Comparison of ENCODE assay signal across 1 cellular context in the genomic region with DNA sequence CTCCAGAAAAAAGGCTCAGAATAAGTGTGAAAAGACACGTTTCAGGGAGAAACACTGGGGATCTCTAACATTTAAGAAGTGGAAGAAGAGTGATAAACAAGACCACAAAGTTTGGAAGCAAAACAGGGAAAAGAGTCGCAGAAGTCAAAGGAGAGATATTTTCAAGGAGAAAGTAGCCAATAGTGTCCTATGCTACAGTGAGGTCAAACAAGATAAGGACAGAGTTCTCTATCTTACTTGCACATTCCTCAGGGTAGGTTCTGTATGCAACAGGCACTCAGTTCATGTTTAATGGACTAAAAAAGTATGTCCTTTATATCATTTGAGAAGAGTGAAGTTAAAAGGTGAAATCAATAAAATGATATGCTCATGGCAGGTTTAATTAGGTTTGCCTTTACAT.
TF ChIP-seq lines count a peak whose summit lies in the region.

No MANE protein-coding gene starts in this region.

TF ChIP-seq in K562, 482 proteins besides CTCF, POLR2A, EP300 and RAD21 (continued from another document):
- TF ChIP-seq TOE1 (IDR thresholded peaks at IDR 0.05; ENCODE audit: borderline replicate concordance) (0 out of 2 replicates have a peak, but pooled peaks have one; percentile 32), TOE1 (CRISPR knock-in tag; IDR thresholded peaks at IDR 0.05; ENCODE audit: borderline replicate concordance, low read depth) (no peak), RBM15 (IDR thresholded peaks at IDR 0.05; ENCODE audit: insufficient read depth, low read length) (no peak), HDAC1 (IDR thresholded peaks at IDR 0.05) (peak in 1 of 2 experiments; percentile 57; a peak in 1 of 4 replicates), TARDBP (IDR thresholded peaks at IDR 0.05) (no peak), ELF1 (tag; IDR thresholded peaks at IDR 0.05) (peak; percentile 45; the same call in 1 of the 2 replicates), FIP1L1 (IDR thresholded peaks at IDR 0.05; ENCODE audit: low read depth, low read length, poor library complexity, severe bottlenecking) (no peak), CBX5 (IDR thresholded peaks at IDR 0.05; ENCODE audit: borderline replicate concordance, low read depth) (no peak), MECOM (CRISPR knock-in tag; IDR thresholded peaks at IDR 0.05) (0 out of 2 replicates have a peak, but pooled peaks have one; percentile 16), MYBL2 (IDR thresholded peaks at IDR 0.05; ENCODE audit: low read depth) (no peak), MYBL2 (CRISPR knock-in tag; IDR thresholded peaks at IDR 0.05; ENCODE audit: borderline replicate concordance) (no peak), PML (IDR thresholded peaks at IDR 0.05; ENCODE audit: low read length) (peak; percentile 46; the same call in 1 of the 2 replicates), TBL1XR1 (IDR thresholded peaks at IDR 0.05; ENCODE audit: low read length in 2 of 2) (no peak), SMARCE1 (IDR thresholded peaks at IDR 0.05) (peak; percentile 82), ZNF79 (CRISPR knock-in tag; IDR thresholded peaks at IDR 0.05; ENCODE audit: low read depth) (no peak), SNIP1 (IDR thresholded peaks at IDR 0.05; ENCODE audit: low read depth) (no peak), ZNF707 (CRISPR knock-in tag; conservative IDR thresholded peaks at IDR 0.05) (no peak), DACH1 (IDR thresholded peaks at IDR 0.05; ENCODE audit: partially characterized antibody) (no peak), SIX5 (IDR thresholded peaks at IDR 0.05; ENCODE audit: borderline replicate concordance in 1 of 2, insufficient read depth in 1 of 2, low read depth in 1 of 2, low read length in 2 of 2) (no peak), SRF (CRISPR knock-in tag; IDR thresholded peaks at IDR 0.05) (no peak), FOS (IDR thresholded peaks at IDR 0.05; ENCODE audit: extremely low read depth, insufficient read length) (no peak), NFIC (IDR thresholded peaks at IDR 0.05) (peak; percentile 31; the same call in 1 of the 2 replicates), ZNF263 (CRISPR knock-in tag; IDR thresholded peaks at IDR 0.05; ENCODE audit: borderline replicate concordance) (no peak), MCM7 (IDR thresholded peaks at IDR 0.05) (no peak), SP2 (IDR thresholded peaks at IDR 0.05; ENCODE audit: extremely low read depth, low read depth, low read length, poor library complexity, severe bottlenecking) (no peak), CEBPG (CRISPR knock-in tag; IDR thresholded peaks at IDR 0.05) (no peak), CEBPG (tag; conservative IDR thresholded peaks at IDR 0.05 in 1 of 2, IDR thresholded peaks at IDR 0.05 in 1 of 2) (no peak), HDAC6 (IDR thresholded peaks at IDR 0.05; ENCODE audit: low read depth, low read length) (no peak), SP1 (CRISPR knock-in tag; IDR thresholded peaks at IDR 0.05) (no peak; the same call in 1 of the 2 replicates), MAFG (tag; conservative IDR thresholded peaks at IDR 0.05) (no peak), NCOA1 (IDR thresholded peaks at IDR 0.05; ENCODE audit: low read depth) (peak; percentile 27; the same call in 1 of the 2 replicates), ZNF444 (CRISPR knock-in tag; IDR thresholded peaks at IDR 0.05) (no peak), TRIM24 (IDR thresholded peaks at IDR 0.05) (peak; percentile 22 to 68; a peak in 2 of 4 replicates), ZFP1 (CRISPR knock-in tag; IDR thresholded peaks at IDR 0.05) (no peak), TAL1 (IDR thresholded peaks at IDR 0.05) (peak; percentile 87), XRCC5 (IDR thresholded peaks at IDR 0.05; ENCODE audit: low read depth, low read length) (no peak), NONO (IDR thresholded peaks at IDR 0.05; ENCODE audit: low read depth in 2 of 2, low read length in 1 of 2) (no peak), JUN (IDR thresholded peaks at IDR 0.05; ENCODE audit: borderline replicate concordance, low read depth, low read length) (no peak), JUN (CRISPR knock-in tag; IDR thresholded peaks at IDR 0.05; ENCODE audit: borderline replicate concordance) (no peak), ZSCAN29 (IDR thresholded peaks at IDR 0.05) (no peak), RBM25 (IDR thresholded peaks at IDR 0.05; ENCODE audit: low read depth, low read length, severe bottlenecking) (no peak), ZNF77 (CRISPR knock-in tag; IDR thresholded peaks at IDR 0.05) (no peak), TAF7 (tag; IDR thresholded peaks at IDR 0.05) (no peak), ARNT (IDR thresholded peaks at IDR 0.05) (no peak; a peak in 1 of 4 replicates), ELF4 (CRISPR knock-in tag; IDR thresholded peaks at IDR 0.05) (peak; percentile 68; the same call in 1 of the 2 replicates), ZNF133 (CRISPR knock-in tag; IDR thresholded peaks at IDR 0.05) (no peak), KLF1 (tag; IDR thresholded peaks at IDR 0.05) (no peak), FOXP1 (CRISPR knock-in tag; IDR thresholded peaks at IDR 0.05) (no peak), NR1H2 (CRISPR knock-in tag; IDR thresholded peaks at IDR 0.05) (no peak), PHB (CRISPR knock-in tag; IDR thresholded peaks at IDR 0.05) (no peak), ZNF253 (CRISPR knock-in tag; conservative IDR thresholded peaks at IDR 0.05) (no peak), KAT7 (CRISPR knock-in tag; IDR thresholded peaks at IDR 0.05; ENCODE audit: borderline replicate concordance) (no peak), ZNF696 (CRISPR knock-in tag; conservative IDR thresholded peaks at IDR 0.05) (no peak), MTA3 (IDR thresholded peaks at IDR 0.05; ENCODE audit: borderline replicate concordance) (no peak), FOSL1 (tag; conservative IDR thresholded peaks at IDR 0.05) (no peak), CBFA2T2 (conservative IDR thresholded peaks at IDR 0.05) (peak; percentile 72)
- TF ChIP-seq, protein P1, sequence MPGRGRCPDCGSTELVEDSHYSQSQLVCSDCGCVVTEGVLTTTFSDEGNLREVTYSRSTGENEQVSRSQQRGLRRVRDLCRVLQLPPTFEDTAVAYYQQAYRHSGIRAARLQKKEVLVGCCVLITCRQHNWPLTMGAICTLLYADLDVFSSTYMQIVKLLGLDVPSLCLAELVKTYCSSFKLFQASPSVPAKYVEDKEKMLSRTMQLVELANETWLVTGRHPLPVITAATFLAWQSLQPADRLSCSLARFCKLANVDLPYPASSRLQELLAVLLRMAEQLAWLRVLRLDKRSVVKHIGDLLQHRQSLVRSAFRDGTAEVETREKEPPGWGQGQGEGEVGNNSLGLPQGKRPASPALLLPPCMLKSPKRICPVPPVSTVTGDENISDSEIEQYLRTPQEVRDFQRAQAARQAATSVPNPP (IDR thresholded peaks at IDR 0.05; ENCODE audit: borderline replicate concordance, insufficient read depth, insufficient read length) = no peak
- TF ChIP-seq, protein P2, sequence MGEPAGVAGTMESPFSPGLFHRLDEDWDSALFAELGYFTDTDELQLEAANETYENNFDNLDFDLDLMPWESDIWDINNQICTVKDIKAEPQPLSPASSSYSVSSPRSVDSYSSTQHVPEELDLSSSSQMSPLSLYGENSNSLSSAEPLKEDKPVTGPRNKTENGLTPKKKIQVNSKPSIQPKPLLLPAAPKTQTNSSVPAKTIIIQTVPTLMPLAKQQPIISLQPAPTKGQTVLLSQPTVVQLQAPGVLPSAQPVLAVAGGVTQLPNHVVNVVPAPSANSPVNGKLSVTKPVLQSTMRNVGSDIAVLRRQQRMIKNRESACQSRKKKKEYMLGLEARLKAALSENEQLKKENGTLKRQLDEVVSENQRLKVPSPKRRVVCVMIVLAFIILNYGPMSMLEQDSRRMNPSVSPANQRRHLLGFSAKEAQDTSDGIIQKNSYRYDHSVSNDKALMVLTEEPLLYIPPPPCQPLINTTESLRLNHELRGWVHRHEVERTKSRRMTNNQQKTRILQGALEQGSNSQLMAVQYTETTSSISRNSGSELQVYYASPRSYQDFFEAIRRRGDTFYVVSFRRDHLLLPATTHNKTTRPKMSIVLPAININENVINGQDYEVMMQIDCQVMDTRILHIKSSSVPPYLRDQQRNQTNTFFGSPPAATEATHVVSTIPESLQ (CRISPR knock-in tag; IDR thresholded peaks at IDR 0.05) = no peak
- TF ChIP-seq, protein P3, sequence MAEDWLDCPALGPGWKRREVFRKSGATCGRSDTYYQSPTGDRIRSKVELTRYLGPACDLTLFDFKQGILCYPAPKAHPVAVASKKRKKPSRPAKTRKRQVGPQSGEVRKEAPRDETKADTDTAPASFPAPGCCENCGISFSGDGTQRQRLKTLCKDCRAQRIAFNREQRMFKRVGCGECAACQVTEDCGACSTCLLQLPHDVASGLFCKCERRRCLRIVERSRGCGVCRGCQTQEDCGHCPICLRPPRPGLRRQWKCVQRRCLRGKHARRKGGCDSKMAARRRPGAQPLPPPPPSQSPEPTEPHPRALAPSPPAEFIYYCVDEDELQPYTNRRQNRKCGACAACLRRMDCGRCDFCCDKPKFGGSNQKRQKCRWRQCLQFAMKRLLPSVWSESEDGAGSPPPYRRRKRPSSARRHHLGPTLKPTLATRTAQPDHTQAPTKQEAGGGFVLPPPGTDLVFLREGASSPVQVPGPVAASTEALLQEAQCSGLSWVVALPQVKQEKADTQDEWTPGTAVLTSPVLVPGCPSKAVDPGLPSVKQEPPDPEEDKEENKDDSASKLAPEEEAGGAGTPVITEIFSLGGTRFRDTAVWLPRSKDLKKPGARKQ (CRISPR knock-in tag; IDR thresholded peaks at IDR 0.05) = no peak
- TF ChIP-seq, protein P4, sequence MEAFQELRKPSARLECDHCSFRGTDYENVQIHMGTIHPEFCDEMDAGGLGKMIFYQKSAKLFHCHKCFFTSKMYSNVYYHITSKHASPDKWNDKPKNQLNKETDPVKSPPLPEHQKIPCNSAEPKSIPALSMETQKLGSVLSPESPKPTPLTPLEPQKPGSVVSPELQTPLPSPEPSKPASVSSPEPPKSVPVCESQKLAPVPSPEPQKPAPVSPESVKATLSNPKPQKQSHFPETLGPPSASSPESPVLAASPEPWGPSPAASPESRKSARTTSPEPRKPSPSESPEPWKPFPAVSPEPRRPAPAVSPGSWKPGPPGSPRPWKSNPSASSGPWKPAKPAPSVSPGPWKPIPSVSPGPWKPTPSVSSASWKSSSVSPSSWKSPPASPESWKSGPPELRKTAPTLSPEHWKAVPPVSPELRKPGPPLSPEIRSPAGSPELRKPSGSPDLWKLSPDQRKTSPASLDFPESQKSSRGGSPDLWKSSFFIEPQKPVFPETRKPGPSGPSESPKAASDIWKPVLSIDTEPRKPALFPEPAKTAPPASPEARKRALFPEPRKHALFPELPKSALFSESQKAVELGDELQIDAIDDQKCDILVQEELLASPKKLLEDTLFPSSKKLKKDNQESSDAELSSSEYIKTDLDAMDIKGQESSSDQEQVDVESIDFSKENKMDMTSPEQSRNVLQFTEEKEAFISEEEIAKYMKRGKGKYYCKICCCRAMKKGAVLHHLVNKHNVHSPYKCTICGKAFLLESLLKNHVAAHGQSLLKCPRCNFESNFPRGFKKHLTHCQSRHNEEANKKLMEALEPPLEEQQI (IDR thresholded peaks at IDR 0.05) = peak; percentile 86; the same call in 1 of the 2 replicates
- TF ChIP-seq, protein P5, sequence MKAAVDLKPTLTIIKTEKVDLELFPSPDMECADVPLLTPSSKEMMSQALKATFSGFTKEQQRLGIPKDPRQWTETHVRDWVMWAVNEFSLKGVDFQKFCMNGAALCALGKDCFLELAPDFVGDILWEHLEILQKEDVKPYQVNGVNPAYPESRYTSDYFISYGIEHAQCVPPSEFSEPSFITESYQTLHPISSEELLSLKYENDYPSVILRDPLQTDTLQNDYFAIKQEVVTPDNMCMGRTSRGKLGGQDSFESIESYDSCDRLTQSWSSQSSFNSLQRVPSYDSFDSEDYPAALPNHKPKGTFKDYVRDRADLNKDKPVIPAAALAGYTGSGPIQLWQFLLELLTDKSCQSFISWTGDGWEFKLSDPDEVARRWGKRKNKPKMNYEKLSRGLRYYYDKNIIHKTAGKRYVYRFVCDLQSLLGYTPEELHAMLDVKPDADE (conservative IDR thresholded peaks at IDR 0.05; ENCODE audit: control insufficient read depth, low read depth, low read length) = no peak
- TF ChIP-seq, protein P6, sequence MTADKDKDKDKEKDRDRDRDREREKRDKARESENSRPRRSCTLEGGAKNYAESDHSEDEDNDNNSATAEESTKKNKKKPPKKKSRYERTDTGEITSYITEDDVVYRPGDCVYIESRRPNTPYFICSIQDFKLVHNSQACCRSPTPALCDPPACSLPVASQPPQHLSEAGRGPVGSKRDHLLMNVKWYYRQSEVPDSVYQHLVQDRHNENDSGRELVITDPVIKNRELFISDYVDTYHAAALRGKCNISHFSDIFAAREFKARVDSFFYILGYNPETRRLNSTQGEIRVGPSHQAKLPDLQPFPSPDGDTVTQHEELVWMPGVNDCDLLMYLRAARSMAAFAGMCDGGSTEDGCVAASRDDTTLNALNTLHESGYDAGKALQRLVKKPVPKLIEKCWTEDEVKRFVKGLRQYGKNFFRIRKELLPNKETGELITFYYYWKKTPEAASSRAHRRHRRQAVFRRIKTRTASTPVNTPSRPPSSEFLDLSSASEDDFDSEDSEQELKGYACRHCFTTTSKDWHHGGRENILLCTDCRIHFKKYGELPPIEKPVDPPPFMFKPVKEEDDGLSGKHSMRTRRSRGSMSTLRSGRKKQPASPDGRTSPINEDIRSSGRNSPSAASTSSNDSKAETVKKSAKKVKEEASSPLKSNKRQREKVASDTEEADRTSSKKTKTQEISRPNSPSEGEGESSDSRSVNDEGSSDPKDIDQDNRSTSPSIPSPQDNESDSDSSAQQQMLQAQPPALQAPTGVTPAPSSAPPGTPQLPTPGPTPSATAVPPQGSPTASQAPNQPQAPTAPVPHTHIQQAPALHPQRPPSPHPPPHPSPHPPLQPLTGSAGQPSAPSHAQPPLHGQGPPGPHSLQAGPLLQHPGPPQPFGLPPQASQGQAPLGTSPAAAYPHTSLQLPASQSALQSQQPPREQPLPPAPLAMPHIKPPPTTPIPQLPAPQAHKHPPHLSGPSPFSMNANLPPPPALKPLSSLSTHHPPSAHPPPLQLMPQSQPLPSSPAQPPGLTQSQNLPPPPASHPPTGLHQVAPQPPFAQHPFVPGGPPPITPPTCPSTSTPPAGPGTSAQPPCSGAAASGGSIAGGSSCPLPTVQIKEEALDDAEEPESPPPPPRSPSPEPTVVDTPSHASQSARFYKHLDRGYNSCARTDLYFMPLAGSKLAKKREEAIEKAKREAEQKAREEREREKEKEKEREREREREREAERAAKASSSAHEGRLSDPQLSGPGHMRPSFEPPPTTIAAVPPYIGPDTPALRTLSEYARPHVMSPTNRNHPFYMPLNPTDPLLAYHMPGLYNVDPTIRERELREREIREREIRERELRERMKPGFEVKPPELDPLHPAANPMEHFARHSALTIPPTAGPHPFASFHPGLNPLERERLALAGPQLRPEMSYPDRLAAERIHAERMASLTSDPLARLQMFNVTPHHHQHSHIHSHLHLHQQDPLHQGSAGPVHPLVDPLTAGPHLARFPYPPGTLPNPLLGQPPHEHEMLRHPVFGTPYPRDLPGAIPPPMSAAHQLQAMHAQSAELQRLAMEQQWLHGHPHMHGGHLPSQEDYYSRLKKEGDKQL (CRISPR knock-in tag; IDR thresholded peaks at IDR 0.05; ENCODE audit: borderline replicate concordance) = no peak
